Comparison of ENCODE assay signal across 21 cellular contexts in genomic region chr7:151447312-151447711, GRCh38. TPM values are rescaled to one million over a fixed set of nuclear protein-coding genes. Genes with fewer than 3 reads are reported as not detected.
"Had no signal": no experiment of that assay in that cellular context is flagged by ENCODE, and none has a peak within 500 bp of the region (broad histone marks: within the 10 kb centered on the region; RNA-seq: fewer than 3 reads in every experiment).

No MANE protein-coding gene starts in this region.

- DNase-seq: activated CD4-positive, alpha-beta memory T cell treated with anti-CD3 and anti-CD28 coated beads, Interleukin-2, amount 10 ng/mL, durations not matched to agents 7 days and 5 days; activated CD4-positive, alpha-beta T cell treated with anti-CD3 and anti-CD28 coated beads for 36 hours; activated CD8-positive, alpha-beta memory T cell treated with anti-CD3 and anti-CD28 coated beads, Interleukin-2, amount 10 ng/mL, durations not matched to agents 7 days and 5 days; activated T-cell treated with anti-CD3 and anti-CD28 coated beads, Interleukin-2, amount 50 U/mL, for 1 hour; cerebellar nuclear complex; cortex of kidney; effector CD4-positive, alpha-beta T cell; mesendoderm; naive thymus-derived CD8-positive, alpha-beta T cell; nucleus accumbens; stimulated activated CD4-positive, alpha-beta T cell treated with anti-CD3 and anti-CD28 coated beads, Interleukin-2, amount 100 ng/mL, for 48 hours; stimulated activated naive CD8-positive, alpha-beta T cell treated with anti-CD3 and anti-CD28 coated beads, Interleukin-15, amount 100 ng/mL, for 72 hours; trophoblast cell; WERI-Rb-1 had no signal

- H3K36me3 Mint-ChIP-seq: activated CD8-positive, alpha-beta memory T cell treated with anti-CD3 and anti-CD28 coated beads, Interleukin-2, amount 10 ng/mL, durations not matched to agents 7 days and 5 days; activated naive CD4-positive, alpha-beta T cell treated with anti-CD3 and anti-CD28 coated beads, Interleukin-2, amount 50 U/mL, for 24 hours; naive thymus-derived CD8-positive, alpha-beta T cell had no signal

- H3K9me3 Mint-ChIP-seq: activated CD4-positive, alpha-beta memory T cell treated with anti-CD3 and anti-CD28 coated beads, Interleukin-2, amount 10 ng/mL, durations not matched to agents 7 days and 5 days; activated naive CD4-positive, alpha-beta T cell treated with anti-CD3 and anti-CD28 coated beads, Interleukin-2, amount 50 U/mL, for 24 hours; naive thymus-derived CD8-positive, alpha-beta T cell; stimulated activated naive CD8-positive, alpha-beta T cell treated with anti-CD3 and anti-CD28 coated beads, Interleukin-15, amount 100 ng/mL, for 72 hours had no signal

- H3K36me3 ChIP-seq: ascending aorta, esophagus muscularis mucosa, gastroesophageal sphincter, heart left ventricle, suprapubic skin, WERI-Rb-1 had no signal

- H3K27me3 ChIP-seq: ascending aorta, esophagus muscularis mucosa, gastroesophageal sphincter, suprapubic skin had no signal

- H3K27ac Mint-ChIP-seq: activated CD4-positive, alpha-beta memory T cell treated with anti-CD3 and anti-CD28 coated beads, Interleukin-2, amount 10 ng/mL, durations not matched to agents 7 days and 5 days; activated CD4-positive, alpha-beta T cell treated with anti-CD3 and anti-CD28 coated beads for 36 hours; activated CD8-positive, alpha-beta memory T cell treated with anti-CD3 and anti-CD28 coated beads, Interleukin-2, amount 10 ng/mL, durations not matched to agents 7 days and 5 days; activated naive CD4-positive, alpha-beta T cell treated with anti-CD3 and anti-CD28 coated beads, Interleukin-2, amount 50 U/mL, for 24 hours; stimulated activated naive CD8-positive, alpha-beta T cell treated with anti-CD3 and anti-CD28 coated beads, Interleukin-15, amount 100 ng/mL, for 72 hours had no signal

- H3K27ac ChIP-seq: suprapubic skin, WERI-Rb-1 had no signal

- H3K9me3 ChIP-seq: ascending aorta, esophagus muscularis mucosa, gastroesophageal sphincter, heart left ventricle, suprapubic skin had no signal

- H3K27me3 Mint-ChIP-seq: activated naive CD4-positive, alpha-beta T cell treated with anti-CD3 and anti-CD28 coated beads, Interleukin-2, amount 50 U/mL, for 24 hours had no signal

RNA-seq across cellular contexts. Expression of gene CRYGN, which starts 7.4 kb away (rescaled TPM):
- total RNA-seq: activated CD8-positive, alpha-beta memory T cell treated with anti-CD3 and anti-CD28 coated beads, Interleukin-2, amount 10 ng/mL, durations not matched to agents 7 days and 5 days; ascending aorta; suprapubic skin; T-helper 2 cell treated with Interferon-gamma antibody and Interleukin-4, amounts not matched to agents 100 ng/mL and 5 ng/mL, for 36 hours had no signal

RNA-seq across cellular contexts. Expression of gene WDR86, which starts 37.5 kb away (rescaled TPM):
- total RNA-seq: activated CD4-positive, alpha-beta T cell treated with anti-CD3 and anti-CD28 coated beads for 36 hours; T-helper 2 cell treated with Interferon-gamma antibody and Interleukin-4, amounts not matched to agents 100 ng/mL and 5 ng/mL, for 36 hours had no signal
- polyA plus RNA-seq: heart left ventricle had no signal
